8 cellular contexts compared by ENCODE assay signal in the genomic region with DNA sequence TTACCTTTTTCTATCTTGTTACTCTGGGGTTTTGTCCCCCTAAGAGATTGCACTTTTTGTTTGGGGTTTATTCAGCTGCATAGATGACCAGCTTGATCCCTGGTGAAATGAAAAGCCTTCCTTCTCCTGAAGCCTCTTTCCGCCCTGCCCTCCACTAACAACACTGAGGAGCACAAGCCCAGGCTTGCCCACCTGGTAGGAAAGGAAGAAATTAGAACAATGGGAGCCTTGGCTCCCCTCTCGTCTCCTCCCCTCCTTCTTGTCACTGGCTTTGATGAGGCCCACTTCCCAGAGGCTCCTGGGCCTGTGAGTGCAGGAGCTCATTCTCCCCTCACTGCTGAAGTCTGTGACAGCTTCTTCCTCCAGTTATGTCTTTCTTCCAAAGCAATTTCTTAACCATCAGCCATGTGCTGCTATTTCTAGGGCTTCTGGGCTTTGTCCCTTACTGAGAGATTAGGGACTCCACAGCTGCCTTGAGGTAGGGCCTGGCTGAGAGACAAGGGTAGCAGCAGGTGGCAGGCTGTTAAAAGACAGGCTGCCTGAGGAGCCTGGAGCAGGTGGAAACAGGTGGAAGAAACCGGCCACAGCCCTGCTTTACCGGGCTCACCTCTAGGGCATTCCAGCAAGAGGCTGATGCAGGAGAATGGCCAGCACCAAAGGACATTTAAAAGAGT. TPM values are rescaled to one million over a fixed set of nuclear protein-coding genes. Genes with fewer than 3 reads are reported as not detected.
DNase-seq lines count a peak whose midpoint lies in the region; ATAC-seq and TF ChIP-seq lines count a peak whose summit lies in the region.

No MANE protein-coding gene starts in this region.

- DNase-seq in DMS 273 treated with DMSO at 0.1 percent for 48 hours (lab: John Stamatoyannopoulos, UW) = peak; percentile 80
- peak; percentile 37 for DNase-seq in NCI-H2029 treated with DMSO at 0.1 percent for 48 hours (lab: John Stamatoyannopoulos, UW)
- peak; percentile 89 for DNase-seq in MCF 10A (ENCODE audit: unreplicated experiment)
- no peak for DNase-seq in natural killer cell
- no peak for DNase-seq in osteoblast (ENCODE audit: insufficient read length, low spot score, missing footprints)
- DNase-seq in NCI-H1048 (lab: John Stamatoyannopoulos, UW) = no peak
- DNase-seq in Calu3 = no peak

- H3K36me3 Mint-ChIP-seq in MCF 10A (ENCODE audit: insufficient read depth, unreplicated experiment) = peaks cover 58% of the 10 kb centered on the region
- H3K36me3 Mint-ChIP-seq in natural killer cell = peaks cover 8% of the 10 kb centered on the region
- H3K36me3 Mint-ChIP-seq in Calu3 (ENCODE audit: insufficient read depth, unreplicated experiment) = peaks cover 16% of the 10 kb centered on the region

- H2AFZ ChIP-seq in osteoblast (ENCODE audit: low read length) = no peak overlapping the region

- H3K4me2 ChIP-seq in osteoblast (ENCODE audit: insufficient read depth, low read length) = no peak overlapping the region

- no peaks in the 10 kb centered on the region for H3K9me3 ChIP-seq in osteoblast (ENCODE audit: low read depth, low read length)

- TF ChIP-seq CTCF in MCF 10A (IDR thresholded peaks at IDR 0.05; ENCODE audit: unreplicated experiment) = no peak
- TF ChIP-seq CTCF in natural killer cell (IDR thresholded peaks at IDR 0.05) = no peak
- no peak for TF ChIP-seq CTCF in osteoblast (IDR thresholded peaks at IDR 0.05; ENCODE audit: extremely low read depth, low read depth, low read length)
- TF ChIP-seq CTCF in Calu3 (IDR thresholded peaks at IDR 0.05; ENCODE audit: unreplicated experiment) = no peak

- H3K27me3 Mint-ChIP-seq in MCF 10A (ENCODE audit: insufficient read depth, unreplicated experiment) (no peaks in the 10 kb centered on the region), natural killer cell (ENCODE audit: low read depth in 2 of 2) (no peaks in the 10 kb centered on the region), Calu3 (ENCODE audit: unreplicated experiment) (no peaks in the 10 kb centered on the region)

- no peaks in the 10 kb centered on the region for H3K27me3 ChIP-seq in osteoblast (ENCODE audit: insufficient read depth, low read length)

- H3K4me3 ChIP-seq in osteoblast (ENCODE audit: insufficient read depth, low read length) = no peak overlapping the region

- H3K4me1 ChIP-seq in osteoblast (ENCODE audit: insufficient read depth, low read length) = peaks cover 17% of the 10 kb centered on the region

- H3K9me3 Mint-ChIP-seq in MCF 10A (ENCODE audit: unreplicated experiment) (no peaks in the 10 kb centered on the region), natural killer cell (no peaks in the 10 kb centered on the region), Calu3 (ENCODE audit: low read depth, unreplicated experiment) (no peaks in the 10 kb centered on the region)

- H3K27ac Mint-ChIP-seq in MCF 10A (ENCODE audit: low read depth, unreplicated experiment) (peak overlapping the region; percentile 87), natural killer cell (peak overlapping the region; percentile 99 to 100), Calu3 (ENCODE audit: unreplicated experiment) (no peak overlapping the region)

- H3K4me3 Mint-ChIP-seq in MCF 10A (ENCODE audit: unreplicated experiment) = peak overlapping the region; percentile 33
- peak overlapping the region; percentile 89 for H3K4me3 Mint-ChIP-seq in natural killer cell
- no peak overlapping the region for H3K4me3 Mint-ChIP-seq in Calu3 (ENCODE audit: low read depth, unreplicated experiment)

- ATAC-seq in natural killer cell = no peak
- no peak for ATAC-seq in GM18868 (IDR thresholded peaks at IDR 0.05; ENCODE audit: unreplicated experiment)

- H4K20me1 ChIP-seq in osteoblast (ENCODE audit: insufficient read depth, low read length) = peaks cover 8% of the 10 kb centered on the region

- CTCF ChIA-PET in MCF 10A (lab: Yijun Ruan, JAX) = interaction anchor here (0.6 to 2.0 kb wide), 8 partner anchors 14 to 101 kb away, joined by 3 to 7 read pairs (median 3); no protein-coding TSS in a partner anchor
- CTCF ChIA-PET in Calu3 (lab: Charles Lee) = interaction anchor here (0.6 to 0.7 kb wide), 2 partner anchors 92 to 120 kb away, joined by 3 read pairs; no protein-coding TSS in a partner anchor

- POLR2A ChIA-PET in MCF 10A (lab: Yijun Ruan, JAX) = interaction anchor here (0.6 to 6.7 kb wide), 21 partner anchors 14 to 1260 kb away, joined by 3 to 71 read pairs (median 3); a partner anchor contains a TSS

- TSS peak; percentile 28 for BruUV-seq in MCF 10A (replicated peaks; lab: Mats Ljungman, UMichigan)
- no TSS peak for BruUV-seq in Calu3 (replicated peaks; lab: Mats Ljungman, UMichigan)

- intact Hi-C loops in MCF 10A (cut with micrococcal nuclease) (loop anchor here (10.0 kb wide), 1 partner anchor 58 kb away; no protein-coding TSS in a partner anchor), natural killer cell (cut with micrococcal nuclease) (no loop called here), Calu3 (cut with micrococcal nuclease; ENCODE audit: unreplicated experiment) (no loop called here)

- H3K4me1 Mint-ChIP-seq in MCF 10A (ENCODE audit: insufficient read depth, unreplicated experiment) (peaks cover 36% of the 10 kb centered on the region), natural killer cell (peaks cover 55 to 84% of the 10 kb centered on the region in 2 donors), Calu3 (ENCODE audit: low read depth, unreplicated experiment) (no peaks in the 10 kb centered on the region)

- H3K27ac ChIP-seq in osteoblast (ENCODE audit: low read depth, low read length) = no peak overlapping the region

- H3K36me3 ChIP-seq in osteoblast (ENCODE audit: insufficient read depth, low read length) = peaks cover 22% of the 10 kb centered on the region

- H3K79me2 ChIP-seq in osteoblast (ENCODE audit: insufficient read depth, low read length) = no peaks in the 10 kb centered on the region

RNA-seq across cellular contexts. Expression of a gene that starts 53.7 kb away (rescaled TPM):
- total RNA-seq in MCF 10A (2022) (281 and 316 TPM in 2 replicates), natural killer cell (1,000 to 10,000 TPM; 1,327 to 1,669 (median 1,634) TPM), osteoblast (157 TPM in 2 replicates), Calu3 (2022) (253 and 256 TPM in 2 replicates)

Comparison
In these comparisons a context has a peak if more than half of its experiments do, and no peak if none do; other contexts are left out.
1. DNase-seq: peak in DMS 273 treated with DMSO at 0.1 percent for 48 hours (single experiment), NCI-H2029 treated with DMSO at 0.1 percent for 48 hours (single experiment) and MCF 10A (single experiment); none in natural killer cell (single experiment), osteoblast (single experiment), NCI-H1048 (single experiment) and Calu3 (single experiment).